Comparison of ENCODE assay signal across 9 cellular contexts in genomic region chr9:133429641-133430161, GRCh38. TPM values are rescaled to one million over a fixed set of nuclear protein-coding genes. Genes with fewer than 3 reads are reported as not detected.
DNase-seq lines count a peak whose midpoint lies in the region; ATAC-seq, FAIRE-seq and TF ChIP-seq lines count a peak whose summit lies in the region.
"Had no signal": no experiment of that assay in that cellular context is flagged by ENCODE, and none has a peak within 500 bp of the region (broad histone marks: within the 10 kb centered on the region; RNA-seq: fewer than 3 reads in every experiment).

No MANE protein-coding gene starts in this region.

- H3K4me1 ChIP-seq in body of pancreas (peaks cover 4% of the 10 kb centered on the region), HepG2 (ENCODE audit: insufficient read depth, low read length) (peaks cover 25% of the 10 kb centered on the region), psoas muscle (no peaks in the 10 kb centered on the region)

- no peak overlapping the region for H3K9ac ChIP-seq in HepG2 (ENCODE audit: insufficient read depth, low read depth, low read length)

- no peak for TF ChIP-seq EP300 in HepG2 (IDR thresholded peaks at IDR 0.05; ENCODE audit: low read depth in 2 of 2, low read length in 2 of 2)
- TF ChIP-seq EP300 in HepG2 (CRISPR knock-in tag; IDR thresholded peaks at IDR 0.05; ENCODE audit: borderline replicate concordance) = no peak

- H3K4me2 ChIP-seq in HepG2 (ENCODE audit: low read depth, low read length) = no peak overlapping the region

- H3K27ac ChIP-seq in body of pancreas = no peak overlapping the region
- H3K27ac ChIP-seq in HepG2 (ENCODE audit: extremely low read length, insufficient read depth, low read length) = no peak overlapping the region
- H3K27ac ChIP-seq in psoas muscle = no peak overlapping the region

- intact Hi-C loops in body of pancreas (cut with DNase I) = no loop called here
- intact Hi-C loops in HepG2 (cut with micrococcal nuclease; ENCODE audit: unreplicated experiment) = no loop called here
- intact Hi-C loops in psoas muscle (cut with DNase I) = no loop called here

- CTCF ChIA-PET in HepG2 (lab: Yijun Ruan, JAX; ENCODE audit: low intra/inter-chr PET ratio, low total read pairs) = no interaction called here

- FAIRE-seq in GM19239 (lab: Jason Lieb, UNC) (no peak), HepG2 (lab: Jason Lieb, UNC) (no peak)

- in situ Hi-C loops in HepG2 (cut with HindIII; ENCODE audit: extremely low pct_ligation_motif_present, low pct_unique_long_range_greater_than_20kb) = no loop called here

- no peaks in the 10 kb centered on the region for H3K79me2 ChIP-seq in HepG2 (ENCODE audit: insufficient read depth, low read length)

- ATAC-seq in body of pancreas (peak; percentile 49), HepG2 (peak; percentile 78), psoas muscle (no peak), GM18868 (IDR thresholded peaks at IDR 0.05; ENCODE audit: unreplicated experiment) (no peak), GM21447 (IDR thresholded peaks at IDR 0.05; ENCODE audit: unreplicated experiment) (no peak)

- no peak for TF ChIP-seq POLR2A in body of pancreas (IDR thresholded peaks at IDR 0.05)
- TF ChIP-seq POLR2A in HepG2 (IDR thresholded peaks at IDR 0.05; ENCODE audit: insufficient read depth in 1 of 2, low read depth in 2 of 2, low read length in 2 of 2) = no peak

- no peak overlapping the region for H2AFZ ChIP-seq in HepG2 (ENCODE audit: low read length)

- BruUV-seq in HepG2 (replicated peaks; lab: Mats Ljungman, UMichigan) = no TSS peak

- WGBS in body of pancreas, 2 donors = 44 to 49% methylated on average over 19 to 41 of the region's 49 CpGs
- 62% methylated on average over 42 of the region's 49 CpGs for WGBS in HepG2 (ENCODE audit: low lambda C conversion rate)
- WGBS in psoas muscle, 3 donors = 35 to 48% (median 38%) methylated on average over 46 to 49 of the region's 49 CpGs

- H3K36me3 ChIP-seq in body of pancreas (replicated peaks in 1 of 2; ENCODE audit: insufficient read depth in 1 of 2, low read depth in 2 of 2) (no peaks in the 10 kb centered on the region), HepG2 (replicated peaks in 1 of 2; ENCODE audit: control insufficient read depth in 1 of 2, insufficient read depth in 2 of 2, low read length in 2 of 2) (no peaks in the 10 kb centered on the region), psoas muscle (ENCODE audit: insufficient read depth in 1 of 2, low read depth in 1 of 2) (no peaks in the 10 kb centered on the region)

- H3K27me3 ChIP-seq in body of pancreas (no peaks in the 10 kb centered on the region), HepG2 (ENCODE audit: control insufficient read depth in 1 of 2, insufficient read depth in 2 of 2, low read length in 2 of 2) (no peaks in the 10 kb centered on the region; a peak in 1 of 5 replicates), psoas muscle (ENCODE audit: insufficient read depth in 3 of 3, low read length in 2 of 3) (peaks cover 0 to 12% (median 5%) of the 10 kb centered on the region in 3 donors)

- no peaks in the 10 kb centered on the region for H4K20me1 ChIP-seq in HepG2 (ENCODE audit: insufficient read depth, low read length)

- TF ChIP-seq CTCF in AG09309 (IDR thresholded peaks at IDR 0.05; ENCODE audit: control insufficient read depth, insufficient read depth, low read depth, low read length, missing control alignments) (peak; percentile 45), body of pancreas (IDR thresholded peaks at IDR 0.05) (peak in 5 of 7 experiments; percentile 8 to 36 (median 20)), HepG2 (CRISPR knock-in tag; IDR thresholded peaks at IDR 0.05) (peak; percentile 76), psoas muscle (IDR thresholded peaks at IDR 0.05) (no peak)

- DNase-seq in AG09309 (ENCODE audit: low read depth) (no peak), GM19239 (ENCODE audit: insufficient read length, low spot score) (peak; percentile 59), body of pancreas (peak in 3 of 4 donors; percentile 28 to 50 (median 39)), HepG2 (ENCODE audit: low spot score) (peak; percentile 21), anterior cingulate cortex (lab: John Stamatoyannopoulos, UW) (no peak), psoas muscle (no peak)
- DNase-seq: NCI-H1092 treated with DMSO at 0.1 percent for 48 hours had no signal

- H3K4me3 ChIP-seq in AG09309 (ENCODE audit: control insufficient read depth, low read depth, low read length) = no peak overlapping the region
- H3K4me3 ChIP-seq in body of pancreas = no peak overlapping the region
- no peak overlapping the region for H3K4me3 ChIP-seq in HepG2 (replicated peaks in 1 of 3; ENCODE audit: insufficient read depth in 1 of 3, low read depth in 2 of 3, low read length in 3 of 3)
- H3K4me3 ChIP-seq in psoas muscle = no peak overlapping the region

- H3K9me3 ChIP-seq in body of pancreas = no peaks in the 10 kb centered on the region
- no peaks in the 10 kb centered on the region for H3K9me3 ChIP-seq in HepG2 (ENCODE audit: low read length)
- H3K9me3 ChIP-seq in psoas muscle = no peaks in the 10 kb centered on the region

- POLR2A ChIA-PET in HepG2 (lab: Yijun Ruan, JAX) = no interaction called here

- TF ChIP-seq RAD21 in HepG2 (CRISPR knock-in tag; IDR thresholded peaks at IDR 0.05) = peak; percentile 50; the same call in 1 of the 2 replicates

RNA-seq across cellular contexts. Expression of gene ADAMTS13, which starts 7.5 kb away (rescaled TPM):
- 1 to 10 TPM; 2.3 to 5.6 TPM for total RNA-seq in body of pancreas
- total RNA-seq in HepG2 (2016; rRNA removed; fragmentation: Illumina TruSeq; extraction: Trizol) = 0.69 and 0.91 TPM in 2 replicates
- total RNA-seq in HepG2 (2016; cell fraction: cytosol; rRNA removed; fragmentation: Illumina TruSeq; extraction: Trizol; ENCODE audit: low read depth) = 0.26 and 0.30 TPM in 2 replicates
- total RNA-seq in HepG2 (2016; cell fraction: insoluble cytoplasmic fraction; rRNA removed; fragmentation: Illumina TruSeq; extraction: Trizol) = 0.22 and 0.91 TPM in 2 replicates
- total RNA-seq in HepG2 (2016; cell fraction: membrane; rRNA removed; fragmentation: Illumina TruSeq; extraction: Trizol) = 0.21 and 0.37 TPM in 2 replicates
- total RNA-seq in HepG2 (2016; cell fraction: nucleus; rRNA removed; fragmentation: Illumina TruSeq; extraction: Trizol) = 0.78 and 1.4 TPM in 2 replicates
- 4.5 and 5.0 TPM in 2 replicates for polyA plus RNA-seq in HepG2 (2011; rRNA removed)
- polyA plus RNA-seq in HepG2 (2011; cell fraction: cytosol; rRNA removed) = 1.2 and 2.2 TPM in 2 replicates
- 35.9 and 63.7 TPM in 2 replicates for polyA plus RNA-seq in HepG2 (2011; cell fraction: nucleus; rRNA removed)
- 1.4 and 2.0 TPM in 2 replicates for polyA plus RNA-seq in HepG2 (2012)
- 0.12 and 0.16 TPM in 2 replicates for polyA plus RNA-seq in HepG2 (2016; cell fraction: cytosol; fragmentation: Illumina TruSeq; extraction: Trizol; ENCODE audit: low read depth)
- 0.48 and 0.73 TPM in 2 replicates for polyA plus RNA-seq in HepG2 (2016; cell fraction: insoluble cytoplasmic fraction; fragmentation: Illumina TruSeq; extraction: Trizol; ENCODE audit: low read depth)
- 0.14 and 0.23 TPM in 2 replicates for polyA plus RNA-seq in HepG2 (2016; cell fraction: membrane; fragmentation: Illumina TruSeq; extraction: Trizol; ENCODE audit: low read depth)
- polyA plus RNA-seq in HepG2 (2016; cell fraction: nucleus; fragmentation: Illumina TruSeq; extraction: Trizol; ENCODE audit: insufficient read depth, low read depth) = 4.6 TPM in 2 replicates
- polyA minus RNA-seq in HepG2 (2011; rRNA and poly(A)+ RNA removed; ENCODE audit: low replicate concordance) = 0.75 and 1.4 TPM in 2 replicates
- polyA minus RNA-seq in HepG2 (2011; cell fraction: cytosol; rRNA and poly(A)+ RNA removed) = 0.30 and 0.62 TPM in 2 replicates
- polyA minus RNA-seq in HepG2 (2011; cell fraction: nucleus; rRNA and poly(A)+ RNA removed) = 2.4 and 3.1 TPM in 2 replicates
- total RNA-seq in psoas muscle = 1 to 10 TPM; 2.0 to 6.7 (median 2.5) TPM
- 1 to 10 TPM in 2 of 3 donors, under 1 TPM in 1; 0.73 to 2.6 (median 1.8) TPM for polyA plus RNA-seq in psoas muscle

RNA-seq across cellular contexts. Expression of gene REXO4, which starts 11.9 kb away (rescaled TPM):
- total RNA-seq in body of pancreas = 10 to 100 TPM; 15.6 to 21.8 TPM
- total RNA-seq in HepG2 (2016; rRNA removed; fragmentation: Illumina TruSeq; extraction: Trizol) = 30.4 and 32.9 TPM in 2 replicates
- total RNA-seq in HepG2 (2016; cell fraction: cytosol; rRNA removed; fragmentation: Illumina TruSeq; extraction: Trizol; ENCODE audit: low read depth) = 13.1 and 13.7 TPM in 2 replicates
- total RNA-seq in HepG2 (2016; cell fraction: insoluble cytoplasmic fraction; rRNA removed; fragmentation: Illumina TruSeq; extraction: Trizol) = 30.5 and 30.8 TPM in 2 replicates
- total RNA-seq in HepG2 (2016; cell fraction: membrane; rRNA removed; fragmentation: Illumina TruSeq; extraction: Trizol) = 26.1 and 26.5 TPM in 2 replicates
- 13.7 and 15.5 TPM in 2 replicates for total RNA-seq in HepG2 (2016; cell fraction: nucleus; rRNA removed; fragmentation: Illumina TruSeq; extraction: Trizol)
- polyA plus RNA-seq in HepG2 (2011; rRNA removed) = 18.5 and 20.2 TPM in 2 replicates
- polyA plus RNA-seq in HepG2 (2011; cell fraction: cytosol; rRNA removed) = 20.6 and 24.2 TPM in 2 replicates
- 13.1 and 13.9 TPM in 2 replicates for polyA plus RNA-seq in HepG2 (2011; cell fraction: nucleus; rRNA removed)
- polyA plus RNA-seq in HepG2 (2012) = 18.4 and 20.8 TPM in 2 replicates
- 13.2 and 14.9 TPM in 2 replicates for polyA plus RNA-seq in HepG2 (2016; cell fraction: cytosol; fragmentation: Illumina TruSeq; extraction: Trizol; ENCODE audit: low read depth)
- 40.1 and 41.2 TPM in 2 replicates for polyA plus RNA-seq in HepG2 (2016; cell fraction: insoluble cytoplasmic fraction; fragmentation: Illumina TruSeq; extraction: Trizol; ENCODE audit: low read depth)
- polyA plus RNA-seq in HepG2 (2016; cell fraction: membrane; fragmentation: Illumina TruSeq; extraction: Trizol; ENCODE audit: low read depth) = 23.2 and 24.3 TPM in 2 replicates
- 25.0 and 27.5 TPM in 2 replicates for polyA plus RNA-seq in HepG2 (2016; cell fraction: nucleus; fragmentation: Illumina TruSeq; extraction: Trizol; ENCODE audit: insufficient read depth, low read depth)
- 29.1 and 46.3 TPM in 2 replicates for polyA minus RNA-seq in HepG2 (2011; rRNA and poly(A)+ RNA removed; ENCODE audit: low replicate concordance)
- 14.4 and 15.3 TPM in 2 replicates for polyA minus RNA-seq in HepG2 (2011; cell fraction: cytosol; rRNA and poly(A)+ RNA removed)
- 16.2 TPM in 2 replicates for polyA minus RNA-seq in HepG2 (2011; cell fraction: nucleus; rRNA and poly(A)+ RNA removed)
- 10 to 100 TPM; 23.8 to 31.2 (median 28.6) TPM for total RNA-seq in psoas muscle
- 10 to 100 TPM; 31.7 to 75.2 (median 54.9) TPM for polyA plus RNA-seq in psoas muscle

RNA-seq across cellular contexts. Expression of gene CACFD1, which starts 30.1 kb away (rescaled TPM):
- 10 to 100 TPM; 19.2 to 25.4 TPM for total RNA-seq in body of pancreas
- total RNA-seq in HepG2 (2016; rRNA removed; fragmentation: Illumina TruSeq; extraction: Trizol) = 8.2 and 13.8 TPM in 2 replicates
- 3.2 and 3.9 TPM in 2 replicates for total RNA-seq in HepG2 (2016; cell fraction: cytosol; rRNA removed; fragmentation: Illumina TruSeq; extraction: Trizol; ENCODE audit: low read depth)
- 7.9 and 15.6 TPM in 2 replicates for total RNA-seq in HepG2 (2016; cell fraction: insoluble cytoplasmic fraction; rRNA removed; fragmentation: Illumina TruSeq; extraction: Trizol)
- 10.0 and 11.4 TPM in 2 replicates for total RNA-seq in HepG2 (2016; cell fraction: membrane; rRNA removed; fragmentation: Illumina TruSeq; extraction: Trizol)
- total RNA-seq in HepG2 (2016; cell fraction: nucleus; rRNA removed; fragmentation: Illumina TruSeq; extraction: Trizol) = 12.1 and 14.4 TPM in 2 replicates
- polyA plus RNA-seq in HepG2 (2011; rRNA removed) = 14.6 and 21.3 TPM in 2 replicates
- polyA plus RNA-seq in HepG2 (2011; cell fraction: cytosol; rRNA removed) = 13.1 and 15.4 TPM in 2 replicates
- 33.2 and 35.5 TPM in 2 replicates for polyA plus RNA-seq in HepG2 (2011; cell fraction: nucleus; rRNA removed)
- 12.0 and 17.4 TPM in 2 replicates for polyA plus RNA-seq in HepG2 (2012)
- 3.2 and 4.4 TPM in 2 replicates for polyA plus RNA-seq in HepG2 (2016; cell fraction: cytosol; fragmentation: Illumina TruSeq; extraction: Trizol; ENCODE audit: low read depth)
- polyA plus RNA-seq in HepG2 (2016; cell fraction: insoluble cytoplasmic fraction; fragmentation: Illumina TruSeq; extraction: Trizol; ENCODE audit: low read depth) = 8.6 and 9.0 TPM in 2 replicates
- 8.8 and 9.3 TPM in 2 replicates for polyA plus RNA-seq in HepG2 (2016; cell fraction: membrane; fragmentation: Illumina TruSeq; extraction: Trizol; ENCODE audit: low read depth)
- 20.0 and 22.0 TPM in 2 replicates for polyA plus RNA-seq in HepG2 (2016; cell fraction: nucleus; fragmentation: Illumina TruSeq; extraction: Trizol; ENCODE audit: insufficient read depth, low read depth)
- polyA minus RNA-seq in HepG2 (2011; rRNA and poly(A)+ RNA removed; ENCODE audit: low replicate concordance) = 8.1 and 55.0 TPM in 2 replicates
- 7.1 and 8.0 TPM in 2 replicates for polyA minus RNA-seq in HepG2 (2011; cell fraction: cytosol; rRNA and poly(A)+ RNA removed)
- 25.4 and 28.7 TPM in 2 replicates for polyA minus RNA-seq in HepG2 (2011; cell fraction: nucleus; rRNA and poly(A)+ RNA removed)
- total RNA-seq in psoas muscle = 1 to 10 TPM; 2.8 to 9.4 (median 7.2) TPM
- 1 to 10 TPM; 4.4 to 7.4 (median 5.6) TPM for polyA plus RNA-seq in psoas muscle

RNA-seq across cellular contexts. Expression of gene SLC2A6, which starts 49.2 kb away (rescaled TPM):
- 1 to 10 TPM; 2.6 to 3.0 TPM for total RNA-seq in body of pancreas
- 6.3 and 15.0 TPM in 2 replicates for total RNA-seq in HepG2 (2016; rRNA removed; fragmentation: Illumina TruSeq; extraction: Trizol)
- total RNA-seq in HepG2 (2016; cell fraction: cytosol; rRNA removed; fragmentation: Illumina TruSeq; extraction: Trizol; ENCODE audit: low read depth) = 1.8 and 2.0 TPM in 2 replicates
- total RNA-seq in HepG2 (2016; cell fraction: insoluble cytoplasmic fraction; rRNA removed; fragmentation: Illumina TruSeq; extraction: Trizol) = 5.3 and 14.9 TPM in 2 replicates
- 4.5 and 4.6 TPM in 2 replicates for total RNA-seq in HepG2 (2016; cell fraction: membrane; rRNA removed; fragmentation: Illumina TruSeq; extraction: Trizol)
- 16.5 and 16.8 TPM in 2 replicates for total RNA-seq in HepG2 (2016; cell fraction: nucleus; rRNA removed; fragmentation: Illumina TruSeq; extraction: Trizol)
- polyA plus RNA-seq in HepG2 (2011; rRNA removed) = 4.1 and 9.1 TPM in 2 replicates
- polyA plus RNA-seq in HepG2 (2011; cell fraction: cytosol; rRNA removed) = 5.0 and 5.7 TPM in 2 replicates
- polyA plus RNA-seq in HepG2 (2011; cell fraction: nucleus; rRNA removed) = 7.2 and 12.6 TPM in 2 replicates
- polyA plus RNA-seq in HepG2 (2012) = 2.1 and 4.5 TPM in 2 replicates
- polyA plus RNA-seq in HepG2 (2016; cell fraction: cytosol; fragmentation: Illumina TruSeq; extraction: Trizol; ENCODE audit: low read depth) = 1.7 and 2.0 TPM in 2 replicates
- polyA plus RNA-seq in HepG2 (2016; cell fraction: insoluble cytoplasmic fraction; fragmentation: Illumina TruSeq; extraction: Trizol; ENCODE audit: low read depth) = 4.0 and 5.0 TPM in 2 replicates
- 2.7 and 3.1 TPM in 2 replicates for polyA plus RNA-seq in HepG2 (2016; cell fraction: membrane; fragmentation: Illumina TruSeq; extraction: Trizol; ENCODE audit: low read depth)
- 22.0 and 22.4 TPM in 2 replicates for polyA plus RNA-seq in HepG2 (2016; cell fraction: nucleus; fragmentation: Illumina TruSeq; extraction: Trizol; ENCODE audit: insufficient read depth, low read depth)
- polyA minus RNA-seq in HepG2 (2011; rRNA and poly(A)+ RNA removed; ENCODE audit: low replicate concordance) = 16.3 and 18.5 TPM in 2 replicates
- 6.5 and 7.4 TPM in 2 replicates for polyA minus RNA-seq in HepG2 (2011; cell fraction: cytosol; rRNA and poly(A)+ RNA removed)
- 9.1 and 12.8 TPM in 2 replicates for polyA minus RNA-seq in HepG2 (2011; cell fraction: nucleus; rRNA and poly(A)+ RNA removed)
- 1 to 10 TPM; 1.2 to 2.7 (median 1.7) TPM for total RNA-seq in psoas muscle
- polyA plus RNA-seq in psoas muscle = 1 to 10 TPM; 1.3 to 2.2 (median 1.8) TPM

RNA-seq across cellular contexts. Expression of gene STKLD1, which starts 53.5 kb away (rescaled TPM):
- total RNA-seq in body of pancreas (not detected), HepG2 (2016; rRNA removed; fragmentation: Illumina TruSeq; extraction: Trizol) (1.1 and 2.2 TPM in 2 replicates), psoas muscle (under 1 TPM; 0.28 to 0.69 (median 0.46) TPM)
- 3.2 and 4.6 TPM in 2 replicates for total RNA-seq in HepG2 (2016; cell fraction: cytosol; rRNA removed; fragmentation: Illumina TruSeq; extraction: Trizol; ENCODE audit: low read depth)
- total RNA-seq in HepG2 (2016; cell fraction: insoluble cytoplasmic fraction; rRNA removed; fragmentation: Illumina TruSeq; extraction: Trizol) = 1.6 TPM in 2 replicates
- total RNA-seq in HepG2 (2016; cell fraction: membrane; rRNA removed; fragmentation: Illumina TruSeq; extraction: Trizol) = 3.7 and 4.8 TPM in 2 replicates
- total RNA-seq in HepG2 (2016; cell fraction: nucleus; rRNA removed; fragmentation: Illumina TruSeq; extraction: Trizol) = 0.53 and 0.75 TPM in 2 replicates
- polyA plus RNA-seq in HepG2 (2011; rRNA removed) (1.5 and 3.8 TPM in 2 replicates), psoas muscle (under 1 TPM; 0.07 to 0.69 (median 0.46) TPM)
- polyA plus RNA-seq in HepG2 (2011; cell fraction: cytosol; rRNA removed) = 2.0 and 2.7 TPM in 2 replicates
- 0.87 and 3.7 TPM in 2 replicates for polyA plus RNA-seq in HepG2 (2011; cell fraction: nucleus; rRNA removed)
- 3.1 and 4.8 TPM in 2 replicates for polyA plus RNA-seq in HepG2 (2012)
- polyA plus RNA-seq in HepG2 (2016; cell fraction: cytosol; fragmentation: Illumina TruSeq; extraction: Trizol; ENCODE audit: low read depth) = 4.2 and 4.8 TPM in 2 replicates
- polyA plus RNA-seq in HepG2 (2016; cell fraction: insoluble cytoplasmic fraction; fragmentation: Illumina TruSeq; extraction: Trizol; ENCODE audit: low read depth) = 1.5 and 2.2 TPM in 2 replicates
- 3.8 and 5.3 TPM in 2 replicates for polyA plus RNA-seq in HepG2 (2016; cell fraction: membrane; fragmentation: Illumina TruSeq; extraction: Trizol; ENCODE audit: low read depth)
- 1.2 and 2.1 TPM in 2 replicates for polyA plus RNA-seq in HepG2 (2016; cell fraction: nucleus; fragmentation: Illumina TruSeq; extraction: Trizol; ENCODE audit: insufficient read depth, low read depth)
- 0.56 and 1.5 TPM in 2 replicates for polyA minus RNA-seq in HepG2 (2011; rRNA and poly(A)+ RNA removed; ENCODE audit: low replicate concordance)
- polyA minus RNA-seq in HepG2 (2011; cell fraction: cytosol; rRNA and poly(A)+ RNA removed) = 0.59 TPM in 1 of 2 replicates, not detected in the other
- polyA minus RNA-seq in HepG2 (2011; cell fraction: nucleus; rRNA and poly(A)+ RNA removed) = 0.77 and 1.1 TPM in 2 replicates

Comparison
In these comparisons a context has a peak if more than half of its experiments do, and no peak if none do; other contexts are left out.
1. DNase-seq: peak in GM19239 (single experiment), body of pancreas (3 of 4) and HepG2 (single experiment); none in AG09309 (single experiment), anterior cingulate cortex (0 of 58) and psoas muscle (0 of 2).
2. ATAC-seq: peak in body of pancreas (single experiment) and HepG2 (single experiment); none in psoas muscle (0 of 4), GM18868 (single experiment) and GM21447 (single experiment).